ENCODE assay signal across 8 cellular contexts in genomic region chr1:93904228-93904627, GRCh38. TPM values are rescaled to one million over a fixed set of nuclear protein-coding genes. Genes with fewer than 3 reads are reported as not detected.
DNase-seq lines count a peak whose midpoint lies in the region; ATAC-seq and TF ChIP-seq lines count a peak whose summit lies in the region.
"Had no signal": no experiment of that assay in that cellular context is flagged by ENCODE, and none has a peak within 500 bp of the region (broad histone marks: within the 10 kb centered on the region; RNA-seq: fewer than 3 reads in every experiment).

No MANE protein-coding gene starts in this region.

- no peaks in the 10 kb centered on the region for H3K27me3 Mint-ChIP-seq in activated CD8-positive, alpha-beta T cell treated with anti-CD3 and anti-CD28 coated beads, Interleukin-2, amount 10 ng/mL, durations not matched to agents 7 days and 5 days (ENCODE audit: low read depth)
- H3K27me3 Mint-ChIP-seq in natural killer cell treated with Interleukin-12 subunit alpha and Interleukin-12 subunit beta and Interleukin-15 and Interleukin-18, amount 100 ng/mL, for 72 hours = no peaks in the 10 kb centered on the region

- peaks cover 16% of the 10 kb centered on the region for H3K36me3 Mint-ChIP-seq in activated CD8-positive, alpha-beta T cell treated with anti-CD3 and anti-CD28 coated beads, Interleukin-2, amount 10 ng/mL, durations not matched to agents 7 days and 5 days (ENCODE audit: low read depth)
- peaks cover 12% of the 10 kb centered on the region for H3K36me3 Mint-ChIP-seq in natural killer cell treated with Interleukin-12 subunit alpha and Interleukin-12 subunit beta and Interleukin-15 and Interleukin-18, amount 100 ng/mL, for 72 hours

- no peak overlapping the region for H2AFZ ChIP-seq in MM.1S (ENCODE audit: low read length)

- H3K4me1 Mint-ChIP-seq in activated CD8-positive, alpha-beta T cell treated with anti-CD3 and anti-CD28 coated beads, Interleukin-2, amount 10 ng/mL, durations not matched to agents 7 days and 5 days (ENCODE audit: low read depth) = peaks cover 35% of the 10 kb centered on the region
- H3K4me1 Mint-ChIP-seq in natural killer cell treated with Interleukin-12 subunit alpha and Interleukin-12 subunit beta and Interleukin-15 and Interleukin-18, amount 100 ng/mL, for 72 hours (ENCODE audit: low read depth in 2 of 2) = peaks cover 32 to 48% of the 10 kb centered on the region in 2 donors

- ATAC-seq in GM18498 (IDR thresholded peaks at IDR 0.05; ENCODE audit: unreplicated experiment) (peak; percentile 31), GM19395 (IDR thresholded peaks at IDR 0.05; ENCODE audit: unreplicated experiment) (no peak)
- no peak for ATAC-seq in activated CD8-positive, alpha-beta T cell treated with anti-CD3 and anti-CD28 coated beads, Interleukin-2, amount 10 ng/mL, durations not matched to agents 7 days and 5 days
- no peak for ATAC-seq in natural killer cell treated with Interleukin-12 subunit alpha and Interleukin-12 subunit beta and Interleukin-15 and Interleukin-18, amount 100 ng/mL, for 72 hours

- CTCF ChIA-PET in activated CD8-positive, alpha-beta T cell treated with anti-CD3 and anti-CD28 coated beads, Interleukin-2, amount 10 ng/mL, durations not matched to agents 7 days and 5 days (lab: Charles Lee) = interaction anchor here (1.2 kb wide), 1 partner anchor 60 kb away, joined by 3 read pairs; no protein-coding TSS in a partner anchor

- H3K9me3 Mint-ChIP-seq in activated CD8-positive, alpha-beta T cell treated with anti-CD3 and anti-CD28 coated beads, Interleukin-2, amount 10 ng/mL, durations not matched to agents 7 days and 5 days (ENCODE audit: insufficient read depth) = no peaks in the 10 kb centered on the region
- H3K9me3 Mint-ChIP-seq in natural killer cell treated with Interleukin-12 subunit alpha and Interleukin-12 subunit beta and Interleukin-15 and Interleukin-18, amount 100 ng/mL, for 72 hours = no peaks in the 10 kb centered on the region

- peaks cover 25% of the 10 kb centered on the region for H3K79me2 ChIP-seq in MM.1S (ENCODE audit: low read length)

- H3K27me3 ChIP-seq in MM.1S (replicated peaks; ENCODE audit: insufficient read depth, low read length) = no peaks in the 10 kb centered on the region
- no peaks in the 10 kb centered on the region for H3K27me3 ChIP-seq in stomach

- TF ChIP-seq EP300 in stomach (IDR thresholded peaks at IDR 0.05) = no peak

- TF ChIP-seq CTCF in MM.1S (IDR thresholded peaks at IDR 0.05; ENCODE audit: low read length) = no peak
- TF ChIP-seq CTCF in stomach (IDR thresholded peaks at IDR 0.05) = no peak

- peaks cover 2% of the 10 kb centered on the region; the same call in 1 of the 2 replicates for H3F3A ChIP-seq in MM.1S (ENCODE audit: insufficient read depth, low read length)

- H3K27ac ChIP-seq in MM.1S (ENCODE audit: low read length) (peak overlapping the region; percentile 22; the same call in 1 of the 2 replicates), stomach (peak overlapping the region in 2 of 5 donors; percentile 5 to 43)

- H3K27ac Mint-ChIP-seq in activated CD8-positive, alpha-beta T cell treated with anti-CD3 and anti-CD28 coated beads, Interleukin-2, amount 10 ng/mL, durations not matched to agents 7 days and 5 days = peak overlapping the region; percentile 74
- peak overlapping the region; percentile 65 to 67 for H3K27ac Mint-ChIP-seq in natural killer cell treated with Interleukin-12 subunit alpha and Interleukin-12 subunit beta and Interleukin-15 and Interleukin-18, amount 100 ng/mL, for 72 hours

- peak overlapping the region; percentile 10 for H3K4me3 Mint-ChIP-seq in activated CD8-positive, alpha-beta T cell treated with anti-CD3 and anti-CD28 coated beads, Interleukin-2, amount 10 ng/mL, durations not matched to agents 7 days and 5 days
- peak overlapping the region; percentile 56 for H3K4me3 Mint-ChIP-seq in natural killer cell treated with Interleukin-12 subunit alpha and Interleukin-12 subunit beta and Interleukin-15 and Interleukin-18, amount 100 ng/mL, for 72 hours

- no peak for TF ChIP-seq POLR2A in stomach (IDR thresholded peaks at IDR 0.05)

- no peaks in the 10 kb centered on the region for H3K9me2 ChIP-seq in MM.1S (replicated peaks; ENCODE audit: insufficient read depth, low read length)

- H3K4me2 ChIP-seq in MM.1S (ENCODE audit: low read depth, low read length) = peak overlapping the region; percentile 43; the same call in 1 of the 2 replicates

- H3K36me3 ChIP-seq in MM.1S (replicated peaks; ENCODE audit: insufficient read depth, low read length) = no peaks in the 10 kb centered on the region
- peaks cover 10 to 23% (median 17%) of the 10 kb centered on the region in 4 donors for H3K36me3 ChIP-seq in stomach

- POLR2A ChIA-PET in activated CD8-positive, alpha-beta T cell treated with anti-CD3 and anti-CD28 coated beads, Interleukin-2, amount 10 ng/mL, durations not matched to agents 7 days and 5 days (lab: Charles Lee) = interaction anchor here (3.1 kb wide), 1 partner anchor 25 kb away, joined by 10 read pairs; no protein-coding TSS in a partner anchor

- no peak overlapping the region for H3K9ac ChIP-seq in MM.1S (ENCODE audit: low read length)

- H3K4me1 ChIP-seq in MM.1S (ENCODE audit: low read length) = peaks cover 4% of the 10 kb centered on the region; the same call in 1 of the 2 replicates
- peaks cover 0 to 51% (median 25%) of the 10 kb centered on the region in 4 donors for H3K4me1 ChIP-seq in stomach

- peak; percentile 26 for DNase-seq in MM.1S
- no peak for DNase-seq in activated CD8-positive, alpha-beta T cell treated with anti-CD3 and anti-CD28 coated beads, Interleukin-2, amount 10 ng/mL, durations not matched to agents 7 days and 5 days
- DNase-seq in natural killer cell treated with Interleukin-12 subunit alpha and Interleukin-12 subunit beta and Interleukin-15 and Interleukin-18, amount 100 ng/mL, for 72 hours (ENCODE audit: low spot score) = no peak
- DNase-seq in stomach = no peak
- no peak for DNase-seq in medulla oblongata (ENCODE audit: extremely low spot score)
- DNase-seq: NCI-H2171 had no signal

- H3K9me3 ChIP-seq in MM.1S (replicated peaks; ENCODE audit: insufficient read depth, low read length) = no peaks in the 10 kb centered on the region
- no peaks in the 10 kb centered on the region for H3K9me3 ChIP-seq in stomach

- 46 to 71% (median 63%) methylated on average over 2 of the region's 2 CpGs for WGBS in stomach, 5 donors

- intact Hi-C loops in stomach (cut with DNase I; ENCODE audit: low total_unique reads) = no loop called here

- H3K4me3 ChIP-seq in MM.1S (ENCODE audit: low read length) (no peak overlapping the region), stomach (no peak overlapping the region)

- no peaks in the 10 kb centered on the region for H4K20me1 ChIP-seq in MM.1S (ENCODE audit: insufficient read depth, low read length)

RNA-seq across cellular contexts. Expression of gene GCLM, which starts 5.0 kb away (rescaled TPM):
- total RNA-seq in activated CD8-positive, alpha-beta T cell treated with anti-CD3 and anti-CD28 coated beads, Interleukin-2, amount 10 ng/mL, durations not matched to agents 7 days and 5 days = 10 to 100 TPM; 18.8 to 21.7 TPM
- total RNA-seq in natural killer cell treated with Interleukin-12 subunit alpha and Interleukin-12 subunit beta and Interleukin-15 and Interleukin-18, amount 100 ng/mL, for 72 hours = 10 to 100 TPM; 27.8 to 31.4 TPM
- 10 to 100 TPM in 3 of 5 donors, 1 to 10 TPM in 2; 7.2 to 20.9 (median 11.9) TPM for total RNA-seq in stomach
- polyA plus RNA-seq in stomach = 1 to 10 TPM; 3.8 to 9.2 (median 6.2) TPM

RNA-seq across cellular contexts. Expression of gene DNTTIP2, which starts 25.2 kb away (rescaled TPM):
- total RNA-seq in activated CD8-positive, alpha-beta T cell treated with anti-CD3 and anti-CD28 coated beads, Interleukin-2, amount 10 ng/mL, durations not matched to agents 7 days and 5 days = 10 to 100 TPM; 67.6 to 72.1 TPM
- total RNA-seq in natural killer cell treated with Interleukin-12 subunit alpha and Interleukin-12 subunit beta and Interleukin-15 and Interleukin-18, amount 100 ng/mL, for 72 hours = 100 to 1,000 TPM in 1 of 2 donors, 10 to 100 TPM in 1; 78.4 to 101 TPM
- total RNA-seq in stomach = 100 to 1,000 TPM in 1 of 5 donors, 10 to 100 TPM in 3, 1 to 10 TPM in 1; 8.7 to 107 (median 39.3) TPM
- polyA plus RNA-seq in stomach = 10 to 100 TPM; 44.2 to 48.9 (median 46.9) TPM
